Comparison of ENCODE assay signal across 1 cellular context in the genomic region with DNA sequence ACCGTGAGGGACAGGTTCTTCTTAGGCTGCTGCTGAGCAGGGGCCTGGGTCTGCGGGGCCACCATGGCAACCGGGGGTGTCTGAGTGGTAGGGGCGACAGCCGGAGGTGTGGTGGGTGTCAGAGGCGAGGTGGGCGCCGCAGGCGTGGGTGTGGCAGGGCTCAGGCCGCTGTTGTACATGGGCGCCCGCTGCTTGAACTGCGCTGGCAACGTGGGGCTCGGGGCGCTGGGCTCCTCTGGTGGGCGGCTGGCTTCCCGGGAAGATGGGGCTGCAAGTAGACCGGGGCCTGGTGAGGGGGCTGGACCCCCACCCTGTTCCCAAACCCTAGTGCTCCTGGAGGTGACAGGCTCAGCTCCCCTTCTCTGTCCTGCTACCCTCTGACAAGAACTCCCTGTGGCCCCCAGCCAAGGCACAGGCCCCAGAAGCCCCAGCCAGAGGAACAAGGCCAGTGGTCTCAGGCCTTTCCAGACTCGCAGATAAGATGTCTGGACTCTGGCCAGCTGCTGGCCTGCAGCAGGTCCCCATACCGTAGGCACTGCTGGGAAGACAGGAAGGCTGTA.
TF ChIP-seq lines count a peak whose summit lies in the region.

No MANE protein-coding gene starts in this region.

TF ChIP-seq in SK-N-SH treated with all-trans-retinoic acid at 6 μM for 48 hours, 23 proteins besides CTCF, POLR2A, EP300 and RAD21 (continued from another document):
- no peak for TF ChIP-seq RARB (CRISPR knock-in tag; IDR thresholded peaks at IDR 0.05)
